8 cellular contexts compared by ENCODE assay signal in genomic region chr10:59905066-59905734, GRCh38. TPM values are rescaled to one million over a fixed set of nuclear protein-coding genes. Genes with fewer than 3 reads are reported as not detected.
DNase-seq lines count a peak whose midpoint lies in the region; ATAC-seq, FAIRE-seq and TF ChIP-seq lines count a peak whose summit lies in the region.

No MANE protein-coding gene starts in this region.

- H3K9ac ChIP-seq in PC-3 (ENCODE audit: low read length), result peak overlapping the region; percentile 82
- H3K9ac ChIP-seq in kidney (ENCODE audit: low read length in 2 of 2), result peak overlapping the region; percentile 94 to 98

- no peak for FAIRE-seq in kidney (lab: Jason Lieb, UNC)

- peak overlapping the region; percentile 87 for H3K4me3 Mint-ChIP-seq in MCF 10A (ENCODE audit: unreplicated experiment)

- DNase-seq in ACHN (peak; percentile 39), PC-3 (peak; percentile 42), MCF 10A (ENCODE audit: unreplicated experiment) (peak; percentile 31), kidney (peak; percentile 82), GDM1 (lab: John Stamatoyannopoulos, UW) (no peak)
- peak; percentile 49 to 68 for DNase-seq in stimulated activated CD4-positive, alpha-beta T cell treated with anti-CD3 and anti-CD28 coated beads, Interleukin-2, amount 100 ng/mL, for 24 hours

- TF ChIP-seq CTCF in PC-3 (conservative IDR thresholded peaks at IDR 0.05; ENCODE audit: low read depth, low read length) (0 out of 2 replicates have a peak, but pooled peaks have one; percentile 8), MCF 10A (IDR thresholded peaks at IDR 0.05; ENCODE audit: unreplicated experiment) (no peak), kidney (IDR thresholded peaks at IDR 0.05; ENCODE audit: borderline replicate concordance, extremely low read depth, insufficient read depth) (no peak)

- H3K4me2 ChIP-seq in PC-3 (ENCODE audit: low read length), result peak overlapping the region; percentile 84

- BruUV-seq in PC-3 (replicated peaks; lab: Mats Ljungman, UMichigan) (TSS peak; percentile 25), MCF 10A (replicated peaks; lab: Mats Ljungman, UMichigan) (TSS peak; percentile 15)

- no peaks in the 10 kb centered on the region for H3K27me3 ChIP-seq in PC-3 (ENCODE audit: low read length)

- peaks cover 12% of the 10 kb centered on the region for H3F3A ChIP-seq in PC-3 (ENCODE audit: low read length, unreplicated experiment)

- TF ChIP-seq POLR2A in GM18505 (IDR thresholded peaks at IDR 0.05; ENCODE audit: borderline replicate concordance, extremely low read depth, insufficient read depth, insufficient read length), result peak; percentile 58

- H3K36me3 ChIP-seq in PC-3 (ENCODE audit: low read depth, low read length) (no peaks in the 10 kb centered on the region), kidney (ENCODE audit: control insufficient read depth in 1 of 2, insufficient read depth in 2 of 2, low read length in 2 of 2) (no peaks in the 10 kb centered on the region)

- peak overlapping the region; percentile 70 for H2AFZ ChIP-seq in PC-3 (ENCODE audit: low read length)

- peaks cover 8% of the 10 kb centered on the region for H3K36me3 Mint-ChIP-seq in MCF 10A (ENCODE audit: insufficient read depth, unreplicated experiment)

- no peaks in the 10 kb centered on the region for H3K9me3 ChIP-seq in PC-3 (ENCODE audit: low read length)
- no peaks in the 10 kb centered on the region for H3K9me3 ChIP-seq in kidney (ENCODE audit: control insufficient read depth in 1 of 2, low read length in 2 of 2)

- peak overlapping the region; percentile 86 for H3K27ac Mint-ChIP-seq in MCF 10A (ENCODE audit: low read depth, unreplicated experiment)

- no peaks in the 10 kb centered on the region for H3K9me2 ChIP-seq in PC-3 (replicated peaks; ENCODE audit: low read length)

- CTCF ChIA-PET in PC-3 (lab: Charles Lee) (interaction anchor here (0.6 to 2.2 kb wide), 4 partner anchors 74 to 123 kb away, joined by 3 to 10 read pairs (median 6); no protein-coding TSS in a partner anchor), MCF 10A (lab: Yijun Ruan, JAX) (interaction anchor here (1.1 to 6.0 kb wide), 10 partner anchors 11 to 280 kb away, joined by 3 to 127 read pairs (median 11); no protein-coding TSS in a partner anchor)

- H3K27me3 Mint-ChIP-seq in MCF 10A (ENCODE audit: insufficient read depth, unreplicated experiment), result no peaks in the 10 kb centered on the region

- intact Hi-C loops in PC-3 (cut with micrococcal nuclease) (loop anchor here (5.0 kb wide), 1 partner anchor 193 kb away; no protein-coding TSS in a partner anchor), MCF 10A (cut with micrococcal nuclease) (loop anchor here (5.0 kb wide), 1 partner anchor 142 kb away; no protein-coding TSS in a partner anchor), kidney (cut with DNase I) (no loop called here)

- peak overlapping the region; percentile 93 for H3K4me3 ChIP-seq in PC-3 (ENCODE audit: low read length)
- H3K4me3 ChIP-seq in kidney (ENCODE audit: low read length in 2 of 2), result peak overlapping the region; percentile 67 to 96

- peaks cover 54% of the 10 kb centered on the region for H3K4me1 Mint-ChIP-seq in MCF 10A (ENCODE audit: insufficient read depth, unreplicated experiment)

- POLR2A ChIA-PET in PC-3 (lab: Charles Lee; ENCODE audit: unreplicated experiment), result interaction anchor here (0.7 kb wide), 1 partner anchor 89 kb away, joined by 4 read pairs; no protein-coding TSS in a partner anchor
- POLR2A ChIA-PET in MCF 10A (lab: Yijun Ruan, JAX), result interaction anchor here (0.6 to 9.8 kb wide), 11 partner anchors 7 to 1637 kb away, joined by 3 to 130 read pairs (median 4); partner anchors contain the start of gene IPMK

- peak overlapping the region; percentile 3; the same call in 1 of the 2 replicates for H3K27ac ChIP-seq in PC-3 (ENCODE audit: low read length)
- peak overlapping the region; percentile 86 to 91 for H3K27ac ChIP-seq in kidney (ENCODE audit: low read depth in 2 of 2, low read length in 2 of 2)

- in situ Hi-C loops in ACHN (cut with HindIII; ENCODE audit: low pct_ligation_motif_present, low pct_unique_long_range_greater_than_20kb, low sequenced_read_pairs), result no loop called here

- H3K9me3 Mint-ChIP-seq in MCF 10A (ENCODE audit: unreplicated experiment), result no peaks in the 10 kb centered on the region

- ATAC-seq in GM18505 (IDR thresholded peaks at IDR 0.05; ENCODE audit: unreplicated experiment) (peak; percentile 40), HG02852 (IDR thresholded peaks at IDR 0.05; ENCODE audit: unreplicated experiment) (peak; percentile 47), PC-3 (peak; percentile 4)

- peaks cover 34% of the 10 kb centered on the region for H4K20me1 ChIP-seq in PC-3 (ENCODE audit: low read length)

- H3K4me1 ChIP-seq in PC-3 (ENCODE audit: insufficient read depth, low read length), result peaks cover 52% of the 10 kb centered on the region
- peaks cover 30 to 36% of the 10 kb centered on the region in 2 donors for H3K4me1 ChIP-seq in kidney (ENCODE audit: control insufficient read depth in 1 of 2, insufficient read depth in 1 of 2, low read depth in 1 of 2, low read length in 2 of 2)

- peaks cover 61% of the 10 kb centered on the region for H3K79me2 ChIP-seq in PC-3 (ENCODE audit: low read length)

RNA-seq across cellular contexts. Expression of gene CCDC6, which starts 1.2 kb away (rescaled TPM):
- total RNA-seq in PC-3 (2014; rRNA removed) (37.6 and 46.1 TPM in 2 replicates), MCF 10A (2022) (56.6 and 66.4 TPM in 2 replicates), kidney (47.0 TPM)
- polyA plus RNA-seq in kidney (ENCODE audit: insufficient read depth, low read depth, low replicate concordance), result 15.5 TPM
